In the genomic region with DNA sequence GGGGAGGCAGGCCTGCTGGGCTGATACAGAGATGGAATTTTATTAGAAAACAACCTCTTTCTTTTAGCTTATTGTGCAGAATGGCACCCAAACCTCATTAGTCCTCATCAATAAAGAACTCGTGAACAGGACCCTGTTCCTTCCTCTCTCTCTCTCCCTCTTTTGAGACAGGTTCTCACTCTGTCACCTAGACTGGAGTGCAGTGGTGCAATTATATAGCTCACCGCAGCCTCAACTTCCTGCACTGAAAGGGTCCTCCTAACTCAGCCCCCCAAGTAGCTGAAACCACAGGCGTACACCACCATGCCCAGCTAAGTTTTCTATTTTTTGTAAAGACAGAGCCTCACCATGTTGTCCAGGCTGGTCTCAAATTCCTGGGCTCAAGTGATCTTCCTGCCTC, we compare ENCODE assay signal across 25 cellular contexts. TPM values are rescaled to one million over a fixed set of nuclear protein-coding genes. Genes with fewer than 3 reads are reported as not detected.
DNase-seq lines count a peak whose midpoint lies in the region; ATAC-seq and TF ChIP-seq lines count a peak whose summit lies in the region.
"Had no signal": no experiment of that assay in that cellular context is flagged by ENCODE, and none has a peak within 500 bp of the region (broad histone marks: within the 10 kb centered on the region; RNA-seq: fewer than 3 reads in every experiment).

No MANE protein-coding gene starts in this region.

- no peak for TF ChIP-seq EP300 in tibial nerve (IDR thresholded peaks at IDR 0.05)

- peak; percentile 22 for ATAC-seq in activated naive CD8-positive, alpha-beta T cell treated with anti-CD3 and anti-CD28 coated beads, Interleukin-2, amount 10 ng/mL, durations not matched to agents 7 days and 5 days (ENCODE audit: low read depth)
- ATAC-seq: Right ventricle myocardium inferior had no signal

- POLR2A ChIA-PET in activated naive CD8-positive, alpha-beta T cell treated with anti-CD3 and anti-CD28 coated beads, Interleukin-2, amount 10 ng/mL, durations not matched to agents 7 days and 5 days (lab: Charles Lee) = no interaction called here
- POLR2A ChIA-PET in RWPE1 (lab: Yijun Ruan, JAX; ENCODE audit: low non-redundant PET) = no interaction called here

- peaks cover 0 to 6% (median 0%) of the 10 kb centered on the region in 3 donors for H3K36me3 ChIP-seq in tibial nerve
- H3K36me3 ChIP-seq: HAP-1 had no signal

- H3K36me3 Mint-ChIP-seq in activated naive CD8-positive, alpha-beta T cell treated with anti-CD3 and anti-CD28 coated beads, Interleukin-2, amount 10 ng/mL, durations not matched to agents 7 days and 5 days = peaks cover 13% of the 10 kb centered on the region
- no peaks in the 10 kb centered on the region for H3K36me3 Mint-ChIP-seq in activated naive CD8-positive, alpha-beta T cell treated with anti-CD3 and anti-CD28 coated beads for 36 hours

- CTCF ChIA-PET in RWPE1 (lab: Yijun Ruan, JAX) = interaction anchor here (0.6 kb wide), 2 partner anchors 59 to 1134 kb away, joined by 3 to 7 read pairs; no protein-coding TSS in a partner anchor

- 93 to 96% methylated on average over 3 of the region's 3 CpGs for WGBS in tibial nerve, 2 donors

- no peak for DNase-seq in activated naive CD8-positive, alpha-beta T cell treated with anti-CD3 and anti-CD28 coated beads, Interleukin-2, amount 10 ng/mL, durations not matched to agents 7 days and 5 days
- no peak for DNase-seq in activated naive CD8-positive, alpha-beta T cell treated with anti-CD3 and anti-CD28 coated beads for 36 hours
- DNase-seq in RWPE1 (ENCODE audit: low spot score) (no peak), islet precursor cell (peak; percentile 13), tibial nerve (ENCODE audit: low spot score in 2 of 2) (no peak), D341Med (ENCODE audit: low spot score) (no peak)
- DNase-seq in activated T-cell treated with anti-CD3 and anti-CD28 coated beads, Interleukin-2, amount 50 U/mL, for 1 hour = no peak
- DNase-seq: CD4-positive, alpha-beta T cell; COR-L47; DMS79 treated with DMSO at 0.1 percent for 48 hours; GF-D8; HFFc6; KG1; MG63; NCI-H1105 treated with DMSO at 0.1 percent for 48 hours; NCI-H146; NCI-H1930; NCI-H2107; NCI-H524; NCI-H774 had no signal

- H3K9me3 Mint-ChIP-seq in activated naive CD8-positive, alpha-beta T cell treated with anti-CD3 and anti-CD28 coated beads, Interleukin-2, amount 10 ng/mL, durations not matched to agents 7 days and 5 days = no peaks in the 10 kb centered on the region
- no peaks in the 10 kb centered on the region for H3K9me3 Mint-ChIP-seq in activated naive CD8-positive, alpha-beta T cell treated with anti-CD3 and anti-CD28 coated beads for 36 hours
- H3K9me3 Mint-ChIP-seq: CD4-positive, alpha-beta T cell; GM23338; HFFc6 had no signal

- no peaks in the 10 kb centered on the region for H3K27me3 Mint-ChIP-seq in activated naive CD8-positive, alpha-beta T cell treated with anti-CD3 and anti-CD28 coated beads, Interleukin-2, amount 10 ng/mL, durations not matched to agents 7 days and 5 days
- no peaks in the 10 kb centered on the region for H3K27me3 Mint-ChIP-seq in activated naive CD8-positive, alpha-beta T cell treated with anti-CD3 and anti-CD28 coated beads for 36 hours
- H3K27me3 Mint-ChIP-seq: CD4-positive, alpha-beta T cell had no signal

- H3K27ac ChIP-seq in RWPE1 = peak overlapping the region; percentile 94; the same call in 1 of the 2 replicates
- H3K27ac ChIP-seq in tibial nerve = no peak overlapping the region
- H3K27ac ChIP-seq: BLaER1 treated with 17β-estradiol and CSF1 and Interleukin-3, amounts not matched to agents 10 nM and 100 nM; SJSA1 had no signal

- no peaks in the 10 kb centered on the region for H3K4me1 ChIP-seq in tibial nerve
- H3K4me1 ChIP-seq: BLaER1 treated with 17β-estradiol and CSF1 and Interleukin-3, amounts not matched to agents 10 nM and 100 nM; HAP-1 had no signal

- no peak overlapping the region for H3K4me3 ChIP-seq in tibial nerve
- H3K4me3 ChIP-seq: BLaER1 treated with 17β-estradiol and CSF1 and Interleukin-3, amounts not matched to agents 10 nM and 100 nM; GM23338; HAP-1; MG63; SJSA1 had no signal

- H3K27ac Mint-ChIP-seq in activated naive CD8-positive, alpha-beta T cell treated with anti-CD3 and anti-CD28 coated beads, Interleukin-2, amount 10 ng/mL, durations not matched to agents 7 days and 5 days = no peak overlapping the region
- no peak overlapping the region for H3K27ac Mint-ChIP-seq in activated naive CD8-positive, alpha-beta T cell treated with anti-CD3 and anti-CD28 coated beads for 36 hours
- H3K27ac Mint-ChIP-seq: CD4-positive, alpha-beta T cell; GM23338; HFFc6 had no signal

- H3K27me3 ChIP-seq in tibial nerve = no peaks in the 10 kb centered on the region
- H3K27me3 ChIP-seq: BLaER1 treated with 17β-estradiol and CSF1 and Interleukin-3, amounts not matched to agents 10 nM and 100 nM; MG63; SJSA1 had no signal

- TF ChIP-seq CTCF in RWPE1 (conservative IDR thresholded peaks at IDR 0.05; ENCODE audit: low read depth) = no peak
- no peak for TF ChIP-seq CTCF in tibial nerve (IDR thresholded peaks at IDR 0.05)

- H3K9me3 ChIP-seq in tibial nerve = no peaks in the 10 kb centered on the region
- H3K9me3 ChIP-seq: BLaER1 treated with 17β-estradiol and CSF1 and Interleukin-3, amounts not matched to agents 10 nM and 100 nM; HAP-1; MG63; SJSA1 had no signal

- peaks cover 8% of the 10 kb centered on the region for H3K4me1 Mint-ChIP-seq in activated naive CD8-positive, alpha-beta T cell treated with anti-CD3 and anti-CD28 coated beads, Interleukin-2, amount 10 ng/mL, durations not matched to agents 7 days and 5 days
- H3K4me1 Mint-ChIP-seq in activated naive CD8-positive, alpha-beta T cell treated with anti-CD3 and anti-CD28 coated beads for 36 hours = no peaks in the 10 kb centered on the region
- H3K4me1 Mint-ChIP-seq: GM23338 had no signal

- H3K4me3 Mint-ChIP-seq in activated naive CD8-positive, alpha-beta T cell treated with anti-CD3 and anti-CD28 coated beads, Interleukin-2, amount 10 ng/mL, durations not matched to agents 7 days and 5 days = no peak overlapping the region
- no peak overlapping the region for H3K4me3 Mint-ChIP-seq in activated naive CD8-positive, alpha-beta T cell treated with anti-CD3 and anti-CD28 coated beads for 36 hours
- H3K4me3 Mint-ChIP-seq: CD4-positive, alpha-beta T cell; GM23338; HFFc6 had no signal

- no peak for TF ChIP-seq POLR2A in tibial nerve (IDR thresholded peaks at IDR 0.05)

RNA-seq across cellular contexts. Expression of a gene that starts 21.7 kb away (rescaled TPM):
- total RNA-seq in activated naive CD8-positive, alpha-beta T cell treated with anti-CD3 and anti-CD28 coated beads, Interleukin-2, amount 10 ng/mL, durations not matched to agents 7 days and 5 days = 1 to 10 TPM; 5.8 to 6.3 TPM
- 10 to 100 TPM; 10.5 to 11.3 TPM for total RNA-seq in activated naive CD8-positive, alpha-beta T cell treated with anti-CD3 and anti-CD28 coated beads for 36 hours
- 1 to 10 TPM in 2 of 4 donors, under 1 TPM in 1, not detected in 1; 0.59 to 1.5 (median 1.0) TPM for total RNA-seq in tibial nerve
